Comparison of ENCODE assay signal across 8 cellular contexts in genomic region chr5:75681125-75681830, GRCh38. TPM values are rescaled to one million over a fixed set of nuclear protein-coding genes. Genes with fewer than 3 reads are reported as not detected.
DNase-seq lines count a peak whose midpoint lies in the region; ATAC-seq and TF ChIP-seq lines count a peak whose summit lies in the region.

No MANE protein-coding gene starts in this region.

- H3K4me1 ChIP-seq in sigmoid colon: peaks cover 0 to 19% (median 6%) of the 10 kb centered on the region in 4 donors

- TF ChIP-seq POLR2A in sigmoid colon (IDR thresholded peaks at IDR 0.05): no peak

- peak; percentile 48 for TF ChIP-seq RAD21 in Ishikawa (IDR thresholded peaks at IDR 0.05; ENCODE audit: low read depth)

- no peak for TF ChIP-seq EP300 in Ishikawa (IDR thresholded peaks at IDR 0.05; ENCODE audit: borderline replicate concordance)
- TF ChIP-seq EP300 in sigmoid colon (IDR thresholded peaks at IDR 0.05): no peak

- intact Hi-C loops in sigmoid colon (cut with DNase I) (loop anchor here (5.0 kb wide), 1 partner anchor 344 kb away; the partner anchor contains the start of gene HMGCR), head of caudate nucleus (cut with DNase I) (no loop called here)

- ATAC-seq in SK-N-SH treated with all-trans-retinoic acid at 6 μM for 48 hours (peak; percentile 81), HG02759 (IDR thresholded peaks at IDR 0.05; ENCODE audit: unreplicated experiment) (no peak)

- no peak overlapping the region for H3K4me3 ChIP-seq in fibroblast of the aortic adventitia (ENCODE audit: low read depth, low read length)
- no peak overlapping the region for H3K4me3 ChIP-seq in sigmoid colon

- peak overlapping the region in 3 of 4 donors; percentile 20 to 45 (median 23) for H3K27ac ChIP-seq in sigmoid colon

- DNase-seq in DMS 273 (lab: John Stamatoyannopoulos, UW; ENCODE audit: unreplicated experiment) (peak; percentile 65), fibroblast of the aortic adventitia (ENCODE audit: low read depth) (peak; percentile 76), sigmoid colon (no peak), head of caudate nucleus (no peak)
- no peak for DNase-seq in stimulated activated CD4-positive, alpha-beta T cell treated with anti-CD3 and anti-CD28 coated beads, Interleukin-4, amount 100 ng/mL, for 1 hour

- no peaks in the 10 kb centered on the region for H3K27me3 ChIP-seq in sigmoid colon

- no peaks in the 10 kb centered on the region for H3K9me3 ChIP-seq in sigmoid colon

- peak; percentile 70 for TF ChIP-seq CTCF in fibroblast of the aortic adventitia (IDR thresholded peaks at IDR 0.05; ENCODE audit: insufficient read depth, low read length)
- peak; percentile 13 to 75 (median 59) for TF ChIP-seq CTCF in sigmoid colon (IDR thresholded peaks at IDR 0.05)

- H3K36me3 ChIP-seq in sigmoid colon: peaks cover 0 to 17% (median 0%) of the 10 kb centered on the region in 4 donors

- WGBS in sigmoid colon, 2 donors: 49 to 75% methylated on average over 2 of the region's 2 CpGs

TF ChIP-seq in Ishikawa, 13 proteins besides CTCF, POLR2A, EP300 and RAD21:
- TF ChIP-seq EGR1 (IDR thresholded peaks at IDR 0.05): no peak
- no peak for TF ChIP-seq USF1 (IDR thresholded peaks at IDR 0.05)
- TF ChIP-seq TEAD4 (IDR thresholded peaks at IDR 0.05): no peak
- TF ChIP-seq TCF12 (IDR thresholded peaks at IDR 0.05; ENCODE audit: low read depth): no peak
- no peak for TF ChIP-seq CREB1 (IDR thresholded peaks at IDR 0.05; ENCODE audit: low read depth)
- TF ChIP-seq TAF1 (IDR thresholded peaks at IDR 0.05; ENCODE audit: low read depth): no peak
- TF ChIP-seq YY1 (IDR thresholded peaks at IDR 0.05; ENCODE audit: low read depth): no peak
- TF ChIP-seq MAX (IDR thresholded peaks at IDR 0.05): no peak
- TF ChIP-seq ZBTB7A (IDR thresholded peaks at IDR 0.05; ENCODE audit: low read depth): no peak
- TF ChIP-seq FOXM1 (IDR thresholded peaks at IDR 0.05; ENCODE audit: borderline replicate concordance, low read depth): no peak
- TF ChIP-seq REST (IDR thresholded peaks at IDR 0.05; ENCODE audit: low read depth): no peak
- TF ChIP-seq CEBPB (IDR thresholded peaks at IDR 0.05): no peak
- no peak for TF ChIP-seq NFIC (IDR thresholded peaks at IDR 0.05)
TF ChIP-seq in Ishikawa: peak in this region for 0.

TF ChIP-seq in SK-N-SH treated with all-trans-retinoic acid at 6 μM for 48 hours, 23 proteins besides CTCF, POLR2A, EP300 and RAD21:
- TF ChIP-seq ESRRG (CRISPR knock-in tag; IDR thresholded peaks at IDR 0.05): no peak
- peak; percentile 30 for TF ChIP-seq ISL1 (CRISPR knock-in tag; IDR thresholded peaks at IDR 0.05)

RNA-seq across cellular contexts. Expression of gene POC5, which starts 36.0 kb away (rescaled TPM):
- total RNA-seq in fibroblast of the aortic adventitia (ENCODE audit: low replicate concordance): 2.9 and 14.7 TPM in 2 replicates
- 10 to 100 TPM in 2 of 4 donors, 1 to 10 TPM in 2; 7.1 to 16.6 (median 9.7) TPM for total RNA-seq in sigmoid colon
- 1 to 10 TPM; 4.4 to 8.2 (median 7.2) TPM for polyA plus RNA-seq in sigmoid colon

Comparison
In these comparisons a context has a peak if more than half of its experiments do, and no peak if none do; other contexts are left out.
1. DNase-seq: peak in DMS 273 (single experiment) and fibroblast of the aortic adventitia (single experiment); none in sigmoid colon (single experiment), stimulated activated CD4-positive, alpha-beta T cell treated with anti-CD3 and anti-CD28 coated beads, Interleukin-4, amount 100 ng/mL, for 1 hour (single experiment) and head of caudate nucleus (0 of 42).